ENCODE assay signal across 11 cellular contexts in genomic region chr9:136643596-136644342, GRCh38. TPM values are rescaled to one million over a fixed set of nuclear protein-coding genes. Genes with fewer than 3 reads are reported as not detected.
DNase-seq lines count a peak whose midpoint lies in the region; ATAC-seq, FAIRE-seq and TF ChIP-seq lines count a peak whose summit lies in the region.
"Had no signal": no experiment of that assay in that cellular context is flagged by ENCODE, and none has a peak within 500 bp of the region (broad histone marks: within the 10 kb centered on the region; RNA-seq: fewer than 3 reads in every experiment).

No MANE protein-coding gene starts in this region.

- H3F3A ChIP-seq in PC-3 (ENCODE audit: low read length, unreplicated experiment) (no peaks in the 10 kb centered on the region), neural progenitor cell (ENCODE audit: low read depth) (no peaks in the 10 kb centered on the region)

- BruUV-seq in A673 (replicated peaks; lab: Mats Ljungman, UMichigan) (no TSS peak), PC-3 (replicated peaks; lab: Mats Ljungman, UMichigan) (no TSS peak)

- H3K4me3 ChIP-seq in A673 (ENCODE audit: low read depth, low read length, poor library complexity, severe bottlenecking), result peak overlapping the region; percentile 0
- peak overlapping the region; percentile 53 for H3K4me3 ChIP-seq in PC-3 (ENCODE audit: low read length)
- H3K4me3 ChIP-seq in gastroesophageal sphincter, result peak overlapping the region in 1 of 2 donors; percentile 35
- peak overlapping the region; percentile 32 for H3K4me3 ChIP-seq in neural progenitor cell
- H3K4me3 ChIP-seq: ovary had no signal

- DNase-seq in A673 (ENCODE audit: low spot score), result no peak
- no peak for DNase-seq in PC-3
- peak; percentile 45 for DNase-seq in neural progenitor cell (ENCODE audit: low spot score)
- no peak for DNase-seq in islet precursor cell
- no peak for DNase-seq in GM12892 (ENCODE audit: insufficient read length)
- no peak for DNase-seq in 8988T
- no peak for DNase-seq in activated effector memory CD4-positive, alpha-beta T cell treated with anti-CD3 and anti-CD28 coated beads, Interleukin-2, amount 50 U/mL, for 16 hours
- DNase-seq: NCI-H1930 had no signal

- H3K36me3 Mint-ChIP-seq in neural progenitor cell, result no peaks in the 10 kb centered on the region

- H3K36me3 ChIP-seq in A673 (ENCODE audit: insufficient read depth, low read length, poor library complexity, severe bottlenecking) (no peaks in the 10 kb centered on the region), PC-3 (ENCODE audit: low read depth, low read length) (no peaks in the 10 kb centered on the region), gastroesophageal sphincter (no peaks in the 10 kb centered on the region), neural progenitor cell (no peaks in the 10 kb centered on the region)
- H3K36me3 ChIP-seq: ovary had no signal

- TF ChIP-seq EP300 in gastroesophageal sphincter (IDR thresholded peaks at IDR 0.05), result no peak

- H4K20me1 ChIP-seq in PC-3 (ENCODE audit: low read length) (no peaks in the 10 kb centered on the region), neural progenitor cell (ENCODE audit: low read depth) (no peaks in the 10 kb centered on the region)

- WGBS in gastroesophageal sphincter (ENCODE audit: low coverage in 1 of 2), 2 donors, result 57 to 59% methylated on average over 12 to 13 of the region's 31 CpGs

- H3K27me3 ChIP-seq in A673 (replicated peaks; ENCODE audit: insufficient read depth, low read depth, low read length, poor library complexity) (no peaks in the 10 kb centered on the region), PC-3 (ENCODE audit: low read length) (no peaks in the 10 kb centered on the region), gastroesophageal sphincter (peaks cover 56% of the 10 kb centered on the region), neural progenitor cell (peaks cover 22% of the 10 kb centered on the region)
- H3K27me3 ChIP-seq: ovary had no signal

- ATAC-seq in PC-3, result peak; percentile 30
- ATAC-seq in gastroesophageal sphincter, result no peak

- no peaks in the 10 kb centered on the region for H3K27me3 Mint-ChIP-seq in neural progenitor cell (ENCODE audit: insufficient read depth, low read depth)

- peaks cover 27% of the 10 kb centered on the region for H3K4me1 Mint-ChIP-seq in neural progenitor cell

- H3K9me3 Mint-ChIP-seq in neural progenitor cell, result no peaks in the 10 kb centered on the region
- H3K9me3 Mint-ChIP-seq: activated naive CD4-positive, alpha-beta T cell treated with anti-CD3 and anti-CD28 coated beads for 36 hours had no signal

- H3K9me2 ChIP-seq in PC-3 (replicated peaks; ENCODE audit: low read length), result no peaks in the 10 kb centered on the region

- intact Hi-C loops in A673 (cut with micrococcal nuclease; ENCODE audit: unreplicated experiment) (no loop called here), PC-3 (cut with micrococcal nuclease) (no loop called here)

- FAIRE-seq in GM12892 (lab: Jason Lieb, UNC), result no peak

- TF ChIP-seq CTCF in A673 (conservative IDR thresholded peaks at IDR 0.05; ENCODE audit: low read depth, low read length), result no peak
- no peak for TF ChIP-seq CTCF in PC-3 (conservative IDR thresholded peaks at IDR 0.05; ENCODE audit: low read depth, low read length)
- TF ChIP-seq CTCF in gastroesophageal sphincter (IDR thresholded peaks at IDR 0.05), result no peak
- TF ChIP-seq CTCF in neural progenitor cell (IDR thresholded peaks at IDR 0.05), result no peak

- CTCF ChIA-PET in A673 (lab: Charles Lee), result interaction anchor here (0.5 to 0.6 kb wide), 3 partner anchors 10 to 160 kb away, joined by 3 read pairs; no protein-coding TSS in a partner anchor
- CTCF ChIA-PET in PC-3 (lab: Charles Lee), result interaction anchor here (0.6 to 1.0 kb wide), 2 partner anchors 14 to 52 kb away, joined by 3 to 4 read pairs; no protein-coding TSS in a partner anchor

- H2AFZ ChIP-seq in PC-3 (ENCODE audit: low read length) (peak overlapping the region; percentile 71), neural progenitor cell (replicated peaks) (peak overlapping the region; percentile 36)

- no peaks in the 10 kb centered on the region for H3K9me3 ChIP-seq in A673 (ENCODE audit: low read depth, low read length, poor library complexity, severe bottlenecking)
- no peaks in the 10 kb centered on the region for H3K9me3 ChIP-seq in PC-3 (ENCODE audit: low read length)
- H3K9me3 ChIP-seq in gastroesophageal sphincter, result no peaks in the 10 kb centered on the region
- H3K9me3 ChIP-seq in neural progenitor cell (ENCODE audit: low read depth), result no peaks in the 10 kb centered on the region
- H3K9me3 ChIP-seq: ovary had no signal

- POLR2A ChIA-PET in A673 (lab: Charles Lee; ENCODE audit: low non-redundant PET) (no interaction called here), PC-3 (lab: Charles Lee; ENCODE audit: unreplicated experiment) (no interaction called here)

- H3K79me2 ChIP-seq in PC-3 (ENCODE audit: low read length), result no peaks in the 10 kb centered on the region
- no peaks in the 10 kb centered on the region for H3K79me2 ChIP-seq in neural progenitor cell (ENCODE audit: low read depth)

- TF ChIP-seq POLR2A in gastroesophageal sphincter (IDR thresholded peaks at IDR 0.05) (no peak), GM12892 (IDR thresholded peaks at IDR 0.05; ENCODE audit: low read depth, low read length) (no peak)

- H3K4me1 ChIP-seq in A673 (ENCODE audit: insufficient read depth, low read length, poor library complexity, severe bottlenecking) (peaks cover 12% of the 10 kb centered on the region), PC-3 (ENCODE audit: insufficient read depth, low read length) (peaks cover 5% of the 10 kb centered on the region), gastroesophageal sphincter (peaks cover 0 to 22% (median 12%) of the 10 kb centered on the region in 3 donors), neural progenitor cell (peaks cover 12% of the 10 kb centered on the region)

- H3K9ac ChIP-seq in PC-3 (ENCODE audit: low read length) (no peak overlapping the region; the same call in 1 of the 2 replicates), neural progenitor cell (no peak overlapping the region)

- H3K4me2 ChIP-seq in PC-3 (ENCODE audit: low read length) (peak overlapping the region; percentile 77), neural progenitor cell (peak overlapping the region; percentile 63)

- H3K27ac ChIP-seq in A673 (ENCODE audit: low read depth, low read length, poor library complexity, severe bottlenecking) (no peak overlapping the region), PC-3 (ENCODE audit: low read length) (no peak overlapping the region), gastroesophageal sphincter (peak overlapping the region in 3 of 4 donors; percentile 72 to 75 (median 72)), neural progenitor cell (no peak overlapping the region)

- peak overlapping the region; percentile 33 for H3K4me3 Mint-ChIP-seq in neural progenitor cell
- H3K4me3 Mint-ChIP-seq: activated naive CD4-positive, alpha-beta T cell treated with anti-CD3 and anti-CD28 coated beads for 36 hours had no signal

- H3K27ac Mint-ChIP-seq in neural progenitor cell, result peak overlapping the region; percentile 50
- H3K27ac Mint-ChIP-seq: activated naive CD4-positive, alpha-beta T cell treated with anti-CD3 and anti-CD28 coated beads for 36 hours had no signal

RNA-seq across cellular contexts. Expression of gene EGFL7, which starts 18.9 kb away (rescaled TPM):
- 79.5 and 98.5 TPM in 2 replicates for total RNA-seq in A673 (2021)
- 23.1 and 29.5 TPM in 2 replicates for total RNA-seq in PC-3 (2014; rRNA removed)
- total RNA-seq in gastroesophageal sphincter, result 10 to 100 TPM; 38.8 to 81.0 (median 56.4) TPM
- total RNA-seq in neural progenitor cell (ENCODE audit: low replicate concordance), result 16.5 and 47.4 TPM in 2 replicates
- polyA plus RNA-seq in GM12892 (2012; ENCODE audit: missing spikeins), result not detected

RNA-seq across cellular contexts. Expression of gene AGPAT2, which starts 43.5 kb away (rescaled TPM):
- total RNA-seq in A673 (2021) (56.0 and 57.7 TPM in 2 replicates), PC-3 (2014; rRNA removed) (103 and 106 TPM in 2 replicates), gastroesophageal sphincter (10 to 100 TPM; 28.8 to 43.6 (median 38.4) TPM), neural progenitor cell (ENCODE audit: low replicate concordance) (2.4 and 3.4 TPM in 2 replicates)
- polyA plus RNA-seq in GM12892 (2012; ENCODE audit: missing spikeins), result 3.5 TPM

Comparison
In these comparisons a context has a peak if more than half of its experiments do, and no peak if none do; other contexts are left out.
1. H3K27ac ChIP-seq: peak in gastroesophageal sphincter (3 of 4); none in A673 (single experiment), PC-3 (single experiment) and neural progenitor cell (single experiment).